Comparison of ENCODE assay signal across 34 cellular contexts in genomic region chr11:32012066-32012465, GRCh38.
"Had no signal": no experiment of that assay in that cellular context is flagged by ENCODE, and none has a peak within 500 bp of the region (broad histone marks: within the 10 kb centered on the region; RNA-seq: fewer than 3 reads in every experiment).

No MANE protein-coding gene starts in this region.

- ATAC-seq: activated CD8-positive, alpha-beta memory T cell treated with anti-CD3 and anti-CD28 coated beads, Interleukin-2, amount 10 ng/mL, durations not matched to agents 7 days and 5 days; activated CD8-positive, alpha-beta T cell treated with anti-CD3 and anti-CD28 coated beads, Interleukin-2, amount 10 ng/mL, durations not matched to agents 7 days and 5 days; activated naive CD8-positive, alpha-beta T cell treated with anti-CD3 and anti-CD28 coated beads, Interleukin-2, amount 50 U/mL, for 24 hours had no signal

- H3K9me3 Mint-ChIP-seq: activated B cell treated with CpG ODN at 0.5 μM for 24 hours; activated CD4-positive, alpha-beta memory T cell treated with anti-CD3 and anti-CD28 coated beads, Interleukin-2, amount 10 ng/mL, durations not matched to agents 7 days and 5 days; activated CD4-positive, alpha-beta T cell treated with anti-CD3 and anti-CD28 coated beads, Interleukin-2, amount 10 ng/mL, durations not matched to agents 7 days and 5 days; activated naive CD4-positive, alpha-beta T cell treated with anti-CD3 and anti-CD28 coated beads, Interleukin-2, amount 10 ng/mL, durations not matched to agents 7 days and 5 days; activated naive CD4-positive, alpha-beta T cell treated with anti-CD3 and anti-CD28 coated beads, Interleukin-2, amount 50 U/mL, for 24 hours; activated naive CD8-positive, alpha-beta T cell treated with anti-CD3 and anti-CD28 coated beads, Interleukin-2, amount 10 ng/mL, durations not matched to agents 7 days and 5 days; activated naive CD8-positive, alpha-beta T cell treated with anti-CD3 and anti-CD28 coated beads, Interleukin-2, amount 50 U/mL, for 24 hours; activated T-cell treated with anti-CD3 and anti-CD28 coated beads, Interleukin-2, amount 50 U/mL, for 24 hours; activated T-helper 2 cell treated with anti-CD3 and anti-CD28 coated beads, Interferon-gamma antibody, Interleukin-2, Interleukin-4, amounts not matched to agents 10 μg/mL and 5 μg/mL and 100 μg/mL, durations not matched to agents 14 hours and 24 hours and 36 hours; central memory CD8-positive, alpha-beta T cell; T-helper 1 cell treated with Interleukin-12 subunit alpha and Interleukin-12 subunit beta and Interleukin-4 antibody, amounts not matched to agents 30 μg/mL and 1 μg/mL, for 36 hours; T-helper 2 cell treated with Interferon-gamma antibody and Interleukin-4, amounts not matched to agents 5 μg/mL and 100 μg/mL, for 36 hours had no signal

- H3K4me3 ChIP-seq: ascending aorta, cardiac muscle cell had no signal

- H3K36me3 ChIP-seq: ascending aorta, cardiac muscle cell had no signal

- H3K4me1 Mint-ChIP-seq: activated B cell treated with CpG ODN at 0.5 μM for 24 hours; activated CD4-positive, alpha-beta memory T cell treated with anti-CD3 and anti-CD28 coated beads, Interleukin-2, amount 10 ng/mL, durations not matched to agents 7 days and 5 days; activated CD4-positive, alpha-beta T cell treated with anti-CD3 and anti-CD28 coated beads, Interleukin-2, amount 10 ng/mL, durations not matched to agents 7 days and 5 days; activated CD8-positive, alpha-beta memory T cell treated with anti-CD3 and anti-CD28 coated beads, Interleukin-2, amount 10 ng/mL, durations not matched to agents 7 days and 5 days; activated naive CD4-positive, alpha-beta T cell treated with anti-CD3 and anti-CD28 coated beads, Interleukin-2, amount 10 ng/mL, durations not matched to agents 7 days and 5 days; activated naive CD4-positive, alpha-beta T cell treated with anti-CD3 and anti-CD28 coated beads, Interleukin-2, amount 50 U/mL, for 24 hours; activated naive CD8-positive, alpha-beta T cell treated with anti-CD3 and anti-CD28 coated beads, Interleukin-2, amount 10 ng/mL, durations not matched to agents 7 days and 5 days; activated naive CD8-positive, alpha-beta T cell treated with anti-CD3 and anti-CD28 coated beads, Interleukin-2, amount 50 U/mL, for 24 hours; central memory CD8-positive, alpha-beta T cell had no signal

- H3K27ac ChIP-seq: ascending aorta, cardiac muscle cell, VCaP had no signal

- H3K27me3 ChIP-seq: ascending aorta had no signal

- H3K4me1 ChIP-seq: ascending aorta had no signal

- H3K27ac Mint-ChIP-seq: activated B cell treated with CpG ODN at 0.5 μM for 24 hours; activated CD4-positive, alpha-beta memory T cell treated with anti-CD3 and anti-CD28 coated beads, Interleukin-2, amount 10 ng/mL, durations not matched to agents 7 days and 5 days; activated CD4-positive, alpha-beta T cell treated with anti-CD3 and anti-CD28 coated beads, Interleukin-2, amount 10 ng/mL, durations not matched to agents 7 days and 5 days; activated CD8-positive, alpha-beta memory T cell treated with anti-CD3 and anti-CD28 coated beads, Interleukin-2, amount 10 ng/mL, durations not matched to agents 7 days and 5 days; activated CD8-positive, alpha-beta T cell treated with anti-CD3 and anti-CD28 coated beads, Interleukin-2, amount 10 ng/mL, durations not matched to agents 7 days and 5 days; activated naive CD4-positive, alpha-beta T cell treated with anti-CD3 and anti-CD28 coated beads, Interleukin-2, amount 10 ng/mL, durations not matched to agents 7 days and 5 days; activated naive CD4-positive, alpha-beta T cell treated with anti-CD3 and anti-CD28 coated beads, Interleukin-2, amount 50 U/mL, for 24 hours; activated naive CD8-positive, alpha-beta T cell; activated naive CD8-positive, alpha-beta T cell treated with anti-CD3 and anti-CD28 coated beads, Interleukin-2, amount 10 ng/mL, durations not matched to agents 7 days and 5 days; activated naive CD8-positive, alpha-beta T cell treated with anti-CD3 and anti-CD28 coated beads, Interleukin-2, amount 50 U/mL, for 24 hours; activated T-cell treated with anti-CD3 and anti-CD28 coated beads, Interleukin-2, amount 50 U/mL, for 24 hours; activated T-helper 2 cell treated with anti-CD3 and anti-CD28 coated beads, Interferon-gamma antibody, Interleukin-2, Interleukin-4, amounts not matched to agents 10 μg/mL and 5 μg/mL and 100 μg/mL, durations not matched to agents 14 hours and 24 hours and 36 hours; brain; T-helper 1 cell treated with Interleukin-12 subunit alpha and Interleukin-12 subunit beta and Interleukin-4 antibody, amounts not matched to agents 30 μg/mL and 1 μg/mL, for 36 hours; T-helper 2 cell treated with Interferon-gamma antibody and Interleukin-4, amounts not matched to agents 5 μg/mL and 100 μg/mL, for 36 hours had no signal

- DNase-seq: activated B cell treated with CpG ODN at 0.5 μM for 24 hours; activated CD4-positive, alpha-beta memory T cell treated with anti-CD3 and anti-CD28 coated beads, Interleukin-2, amount 10 ng/mL, durations not matched to agents 7 days and 5 days; activated CD4-positive, alpha-beta T cell treated with anti-CD3 and anti-CD28 coated beads for 48 hours; activated CD4-positive, alpha-beta T cell treated with anti-CD3 and anti-CD28 coated beads, Interleukin-2, amount 10 ng/mL, durations not matched to agents 7 days and 5 days; activated CD4-positive, alpha-beta T cell treated with anti-CD3 and anti-CD28 coated beads, Interleukin-2, amount 50 U/mL, for 48 hours; activated CD4-positive, CD25-positive, alpha-beta regulatory T cell treated with anti-CD3 and anti-CD28 coated beads, Interleukin-2, amount 50 U/mL, for 72 hours; activated CD8-positive, alpha-beta memory T cell treated with anti-CD3 and anti-CD28 coated beads for 24 hours; activated CD8-positive, alpha-beta memory T cell treated with anti-CD3 and anti-CD28 coated beads, Interleukin-2, amount 10 ng/mL, durations not matched to agents 7 days and 5 days; activated CD8-positive, alpha-beta memory T cell treated with anti-CD3 and anti-CD28 coated beads, Interleukin-2, amount 50 U/mL, for 48 hours; activated CD8-positive, alpha-beta T cell treated with anti-CD3 and anti-CD28 coated beads, Interleukin-2, amount 10 ng/mL, durations not matched to agents 7 days and 5 days; activated effector memory CD4-positive, alpha-beta T cell treated with Interleukin-2 at 50 U/mL for 16 hours; activated gamma-delta T cell; activated naive CD4-positive, alpha-beta T cell treated with anti-CD3 and anti-CD28 coated beads, Interleukin-2, amount 10 ng/mL, durations not matched to agents 7 days and 5 days; activated naive CD4-positive, alpha-beta T cell treated with Interleukin-2 at 50 U/mL for 16 hours; activated naive CD8-positive, alpha-beta T cell treated with anti-CD3 and anti-CD28 coated beads, Interleukin-2, amount 10 ng/mL, durations not matched to agents 7 days and 5 days; activated naive CD8-positive, alpha-beta T cell treated with anti-CD3 and anti-CD28 coated beads, Interleukin-2, amount 50 U/mL, for 24 hours; activated T-cell treated with anti-CD3 and anti-CD28 coated beads, Interleukin-2, amount 50 U/mL, for 24 hours; activated T-cell treated with anti-CD3 and anti-CD28 coated beads, Interleukin-2, amount 50 U/mL, for 48 hours; amygdala; anterior cingulate cortex; caudate nucleus; cerebellar nuclear complex; T-helper 2 cell; T-helper 9 cell had no signal

- H3K4me3 Mint-ChIP-seq: activated B cell treated with CpG ODN at 0.5 μM for 24 hours; activated CD4-positive, alpha-beta memory T cell treated with anti-CD3 and anti-CD28 coated beads, Interleukin-2, amount 10 ng/mL, durations not matched to agents 7 days and 5 days; activated CD4-positive, alpha-beta T cell treated with anti-CD3 and anti-CD28 coated beads, Interleukin-2, amount 10 ng/mL, durations not matched to agents 7 days and 5 days; activated CD8-positive, alpha-beta memory T cell treated with anti-CD3 and anti-CD28 coated beads, Interleukin-2, amount 10 ng/mL, durations not matched to agents 7 days and 5 days; activated CD8-positive, alpha-beta T cell treated with anti-CD3 and anti-CD28 coated beads, Interleukin-2, amount 10 ng/mL, durations not matched to agents 7 days and 5 days; activated naive CD4-positive, alpha-beta T cell treated with anti-CD3 and anti-CD28 coated beads, Interleukin-2, amount 10 ng/mL, durations not matched to agents 7 days and 5 days; activated naive CD4-positive, alpha-beta T cell treated with anti-CD3 and anti-CD28 coated beads, Interleukin-2, amount 50 U/mL, for 24 hours; activated naive CD8-positive, alpha-beta T cell; activated naive CD8-positive, alpha-beta T cell treated with anti-CD3 and anti-CD28 coated beads, Interleukin-2, amount 10 ng/mL, durations not matched to agents 7 days and 5 days; activated naive CD8-positive, alpha-beta T cell treated with anti-CD3 and anti-CD28 coated beads, Interleukin-2, amount 50 U/mL, for 24 hours; activated T-cell treated with anti-CD3 and anti-CD28 coated beads, Interleukin-2, amount 50 U/mL, for 24 hours; brain; central memory CD8-positive, alpha-beta T cell; T-helper 1 cell treated with Interleukin-12 subunit alpha and Interleukin-12 subunit beta and Interleukin-4 antibody, amounts not matched to agents 30 μg/mL and 1 μg/mL, for 36 hours; T-helper 2 cell treated with Interferon-gamma antibody and Interleukin-4, amounts not matched to agents 5 μg/mL and 100 μg/mL, for 36 hours had no signal

- H3K9me3 ChIP-seq: ascending aorta had no signal
